ENCODE assay signal across 8 cellular contexts in the genomic region with DNA sequence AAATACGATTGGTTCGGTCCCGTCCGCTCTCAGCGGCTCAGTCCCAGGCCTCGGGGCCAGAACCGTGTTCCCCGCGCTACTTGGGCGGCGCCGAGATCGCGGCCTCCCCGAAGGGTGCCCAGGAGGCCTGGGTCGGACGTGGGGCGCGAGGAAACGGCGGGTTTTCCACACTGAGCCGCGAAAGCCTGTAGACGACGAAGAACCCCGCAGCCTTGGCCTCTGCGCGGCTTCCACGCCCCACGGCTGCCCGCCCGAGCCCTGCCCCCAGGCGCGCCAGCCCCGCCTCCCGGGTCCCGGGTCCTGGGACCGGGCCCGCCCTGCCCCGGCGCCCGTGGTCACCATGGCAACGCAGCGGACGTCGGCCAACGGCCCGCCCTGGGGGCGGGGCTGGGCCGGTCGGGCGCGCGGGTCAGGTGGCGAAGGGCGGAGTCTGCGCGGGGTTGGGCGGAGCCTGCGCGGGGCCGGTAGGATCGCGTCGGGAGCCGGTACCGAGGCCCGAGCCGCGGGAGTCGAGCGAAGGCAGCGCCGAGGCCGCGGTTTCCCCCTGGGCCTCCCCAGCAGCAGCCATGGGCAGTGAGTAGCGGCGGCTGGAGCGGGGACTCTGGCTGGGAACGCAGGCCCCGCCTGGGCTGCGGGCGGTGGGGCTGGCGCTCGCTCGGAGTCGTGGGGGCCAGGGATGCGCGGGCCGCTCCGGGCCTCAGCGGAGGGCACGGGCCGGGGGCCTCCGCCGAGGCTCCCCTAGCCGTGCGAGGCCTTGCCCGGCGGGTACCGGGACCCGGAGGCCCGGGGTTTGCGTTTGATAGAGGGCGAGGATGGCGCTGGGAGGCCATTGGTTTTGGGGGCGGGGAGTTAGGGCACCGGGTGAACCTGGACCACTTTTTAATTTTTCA. TPM values are rescaled to one million over a fixed set of nuclear protein-coding genes. Genes with fewer than 3 reads are reported as not detected.
DNase-seq lines count a peak whose midpoint lies in the region; ATAC-seq and TF ChIP-seq lines count a peak whose summit lies in the region.

A gene (plus strand): TSS at position 456 of the 890 bp plus-strand sequence. CDS start 111 bp downstream, at position 567.

- H3K36me3 Mint-ChIP-seq in CD4-positive, CD25-positive, alpha-beta regulatory T cell, result peaks cover 3% of the 10 kb centered on the region
- H3K36me3 Mint-ChIP-seq in activated CD8-positive, alpha-beta T cell treated with anti-CD3 and anti-CD28 coated beads for 36 hours (ENCODE audit: low read depth), result peaks cover 14% of the 10 kb centered on the region

- intact Hi-C loops in activated CD8-positive, alpha-beta T cell treated with anti-CD3 and anti-CD28 coated beads for 36 hours (cut with micrococcal nuclease), result loop anchor here (2.0 to 10.0 kb wide), 2 partner anchors 61 to 85 kb away; a partner anchor contains a TSS

- H3K27ac ChIP-seq in CD4-positive, CD25-positive, alpha-beta regulatory T cell (ENCODE audit: insufficient read depth, low read length, poor library complexity, severe bottlenecking), result peak within 1 kb of the TSS; percentile 90

- peak within 1 kb of the TSS; percentile 84 to 96 (median 92) for H3K27ac Mint-ChIP-seq in CD4-positive, CD25-positive, alpha-beta regulatory T cell
- H3K27ac Mint-ChIP-seq in activated CD8-positive, alpha-beta T cell treated with anti-CD3 and anti-CD28 coated beads for 36 hours, result peak within 1 kb of the TSS; percentile 78

- H3K4me3 ChIP-seq in CD4-positive, CD25-positive, alpha-beta regulatory T cell (ENCODE audit: low read depth, low read length), result peak within 1 kb of the TSS; percentile 95

- no peaks in the 10 kb centered on the region for H3K27me3 ChIP-seq in CD4-positive, CD25-positive, alpha-beta regulatory T cell (ENCODE audit: control insufficient read depth, insufficient read depth, low read length)

- peaks cover 9 to 29% (median 20%) of the 10 kb centered on the region in 4 donors for H3K4me1 Mint-ChIP-seq in CD4-positive, CD25-positive, alpha-beta regulatory T cell
- H3K4me1 Mint-ChIP-seq in activated CD8-positive, alpha-beta T cell treated with anti-CD3 and anti-CD28 coated beads for 36 hours (ENCODE audit: low read depth), result peaks cover 21% of the 10 kb centered on the region

- no peak for TF ChIP-seq CTCF in activated CD8-positive, alpha-beta T cell treated with anti-CD3 and anti-CD28 coated beads for 36 hours (IDR thresholded peaks at IDR 0.05)

- ATAC-seq in CD4-positive, CD25-positive, alpha-beta regulatory T cell (ENCODE audit: low read depth in 2 of 2), result peak; percentile 92 to 94
- ATAC-seq in GM19397 (IDR thresholded peaks at IDR 0.05; ENCODE audit: unreplicated experiment) (peak; percentile 96), HG03565 (IDR thresholded peaks at IDR 0.05; ENCODE audit: unreplicated experiment) (peak; percentile 85)
- peak; percentile 96 for ATAC-seq in activated CD8-positive, alpha-beta T cell treated with anti-CD3 and anti-CD28 coated beads for 36 hours

- H3K36me3 ChIP-seq in CD4-positive, CD25-positive, alpha-beta regulatory T cell (ENCODE audit: control insufficient read depth, insufficient read depth, low read length), result peaks cover 6% of the 10 kb centered on the region

- peaks cover 9% of the 10 kb centered on the region for H3K4me1 ChIP-seq in CD4-positive, CD25-positive, alpha-beta regulatory T cell (ENCODE audit: control insufficient read depth, insufficient read depth, low read length, poor library complexity, severe bottlenecking)

- H3K9me3 ChIP-seq in CD4-positive, CD25-positive, alpha-beta regulatory T cell (ENCODE audit: control insufficient read depth in 2 of 2, low read length in 2 of 2), result no peaks in the 10 kb centered on the region

- POLR2A ChIA-PET in activated CD8-positive, alpha-beta T cell treated with anti-CD3 and anti-CD28 coated beads for 36 hours (lab: Charles Lee), result interaction anchor here (0.5 to 1.9 kb wide), 7 partner anchors 50 to 227 kb away, joined by 3 to 8 read pairs (median 4); a partner anchor contains a TSS

- peak; percentile 94 to 98 (median 97) for DNase-seq in CD4-positive, CD25-positive, alpha-beta regulatory T cell
- DNase-seq in NCI-H82 treated with DMSO at 0.1 percent for 48 hours (lab: John Stamatoyannopoulos, UW; ENCODE audit: unreplicated experiment), result peak; percentile 39
- DNase-seq in activated CD8-positive, alpha-beta T cell treated with anti-CD3 and anti-CD28 coated beads for 36 hours, result peak; percentile 96
- DNase-seq in ecto neural progenitor cell (ENCODE audit: low spot score), result peak; percentile 97
- DNase-seq in lung microvascular endothelial cell (ENCODE audit: low read depth in 2 of 2), result peak; percentile 93 to 96
- peak; percentile 95 to 99 (median 95) for DNase-seq in stimulated activated CD4-positive, alpha-beta T cell treated with anti-CD3 and anti-CD28 coated beads, TNF-alpha, amount 100 ng/mL, for 4 hours (ENCODE audit: low read depth in 3 of 3)

- H3K4me3 Mint-ChIP-seq in CD4-positive, CD25-positive, alpha-beta regulatory T cell, result peak within 1 kb of the TSS; percentile 92 to 96 (median 93)
- H3K4me3 Mint-ChIP-seq in activated CD8-positive, alpha-beta T cell treated with anti-CD3 and anti-CD28 coated beads for 36 hours, result peak within 1 kb of the TSS; percentile 88

- no peaks in the 10 kb centered on the region for H3K9me3 Mint-ChIP-seq in CD4-positive, CD25-positive, alpha-beta regulatory T cell
- no peaks in the 10 kb centered on the region for H3K9me3 Mint-ChIP-seq in activated CD8-positive, alpha-beta T cell treated with anti-CD3 and anti-CD28 coated beads for 36 hours

- CTCF ChIA-PET in activated CD8-positive, alpha-beta T cell treated with anti-CD3 and anti-CD28 coated beads for 36 hours (lab: Charles Lee), result interaction anchor here (0.8 to 1.4 kb wide), 8 partner anchors 13 to 340 kb away, joined by 3 to 5 read pairs (median 3); a partner anchor contains a TSS

- H3K27me3 Mint-ChIP-seq in CD4-positive, CD25-positive, alpha-beta regulatory T cell, result no peaks in the 10 kb centered on the region
- H3K27me3 Mint-ChIP-seq in activated CD8-positive, alpha-beta T cell treated with anti-CD3 and anti-CD28 coated beads for 36 hours, result no peaks in the 10 kb centered on the region

RNA-seq across cellular contexts. Expression of the gene that starts here (rescaled TPM):
- total RNA-seq in CD4-positive, CD25-positive, alpha-beta regulatory T cell, result 25.2 TPM
- 1 to 10 TPM; 1.6 to 5.4 (median 2.5) TPM for polyA plus RNA-seq in CD4-positive, CD25-positive, alpha-beta regulatory T cell
- 10 to 100 TPM; 10.8 to 12.0 TPM for total RNA-seq in activated CD8-positive, alpha-beta T cell treated with anti-CD3 and anti-CD28 coated beads for 36 hours
- 3.5 and 4.2 TPM in 2 replicates for total RNA-seq in lung microvascular endothelial cell

Comparison
In these comparisons a context has a peak if more than half of its experiments do, and no peak if none do; other contexts are left out.
1. Peak in every context shown above with its lines: DNase-seq, ATAC-seq, H3K4me3 ChIP-seq and H3K27ac ChIP-seq.
2. DNase-seq: peak in every context shown above with its lines; median percentile 97 in CD4-positive, CD25-positive, alpha-beta regulatory T cell; 97 in ecto neural progenitor cell; 96 in activated CD8-positive, alpha-beta T cell treated with anti-CD3 and anti-CD28 coated beads for 36 hours; 95 in stimulated activated CD4-positive, alpha-beta T cell treated with anti-CD3 and anti-CD28 coated beads, TNF-alpha, amount 100 ng/mL, for 4 hours; 94 in lung microvascular endothelial cell; 39 in NCI-H82 treated with DMSO at 0.1 percent for 48 hours.